32 cellular contexts compared by ENCODE assay signal in genomic region chr10:103415581-103415980, GRCh38. TPM values are rescaled to one million over a fixed set of nuclear protein-coding genes. Genes with fewer than 3 reads are reported as not detected.
"Had no signal": no experiment of that assay in that cellular context is flagged by ENCODE, and none has a peak within 500 bp of the region (broad histone marks: within the 10 kb centered on the region; RNA-seq: fewer than 3 reads in every experiment).

No MANE protein-coding gene starts in this region.

- FAIRE-seq: pancreas, small intestine had no signal

- H3K79me2 ChIP-seq: hepatocyte had no signal

- H3K9me3 ChIP-seq: heart right ventricle, lower lobe of right lung, pancreas, prostate gland, sigmoid colon, stomach, testis, thyroid gland, transverse colon, upper lobe of left lung had no signal

- H3K27ac ChIP-seq: heart right ventricle, hepatocyte, lower lobe of right lung, pancreas, prostate gland, sigmoid colon, stomach, testis, thyroid gland, transverse colon, upper lobe of left lung had no signal

- H3K4me2 ChIP-seq: hepatocyte had no signal

- H3K4me3 ChIP-seq: heart right ventricle, hepatocyte, lower lobe of right lung, pancreas, prostate gland, sigmoid colon, stomach, testis, thyroid gland, transverse colon, upper lobe of left lung had no signal

- DNase-seq: heart right ventricle; islet precursor cell; left ventricle myocardium superior; lower lobe of right lung; mammary epithelial cell; mesenchymal stem cell; naive thymus-derived CD8-positive, alpha-beta T cell; nucleus accumbens; pancreas; posterior cingulate gyrus; retina; right cardiac atrium; sigmoid colon; small intestine; stimulated activated CD4-positive, alpha-beta T cell treated with anti-CD3 and anti-CD28 coated beads, Interleukin-1b, Interleukin-23, amount 100 ng/mL, for 48 hours; stimulated activated CD4-positive, alpha-beta T cell treated with anti-CD3 and anti-CD28 coated beads, Interleukin-2, amount 100 ng/mL, for 48 hours; stimulated activated CD4-positive, alpha-beta T cell treated with anti-CD3 and anti-CD28 coated beads, Interleukin-4, amount 100 ng/mL, for 4 hours; stimulated activated CD8-positive, alpha-beta memory T cell treated with anti-CD3 and anti-CD28 coated beads, Interleukin-4, amount 100 ng/mL, for 48 hours; stimulated activated naive B cell treated with anti-CD40 and anti-IgM and Interleukin-4, amounts not matched to agents 10 μg/mL and 1 μg/mL and 100 μg/mL, for 72 hours; stimulated activated naive CD8-positive, alpha-beta T cell treated with anti-CD3 and anti-CD28 coated beads, Interleukin-15, Interleukin-2, amounts not matched to agents 100 U/mL and 50 U/mL, for 24 hours; stomach; testis; thyroid gland; transverse colon; upper lobe of left lung had no signal

- ATAC-seq: heart right ventricle; left ventricle myocardium superior; lower lobe of right lung; naive thymus-derived CD8-positive, alpha-beta T cell; pancreas; right cardiac atrium; stimulated activated naive B cell treated with anti-CD40 and anti-IgM and Interleukin-4, amounts not matched to agents 10 μg/mL and 1 μg/mL and 100 μg/mL, for 72 hours; stimulated activated naive CD8-positive, alpha-beta T cell treated with anti-CD3 and anti-CD28 coated beads, Interleukin-15, Interleukin-2, amounts not matched to agents 100 U/mL and 50 U/mL, for 24 hours had no signal

- H3K27me3 ChIP-seq: heart right ventricle, hepatocyte, pancreas, sigmoid colon, stomach, testis, thyroid gland, transverse colon, upper lobe of left lung had no signal

- H2AFZ ChIP-seq: hepatocyte had no signal

- H3K4me1 ChIP-seq: heart right ventricle, lower lobe of right lung, pancreas, prostate gland, sigmoid colon, stomach, testis, thyroid gland, transverse colon, upper lobe of left lung had no signal

RNA-seq across cellular contexts. Expression of gene CALHM2, which starts 36.6 kb away (rescaled TPM):
- total RNA-seq: neural crest cell had no signal

RNA-seq across cellular contexts. Expression of gene CALHM1, which starts 43.1 kb away (rescaled TPM):
- total RNA-seq: heart right ventricle; hepatocyte; kidney epithelial cell; left ventricle myocardium superior; mammary epithelial cell; mucosa of gallbladder; naive thymus-derived CD8-positive, alpha-beta T cell; neural crest cell; osteoblast; prostate gland; right cardiac atrium; sigmoid colon; stomach; thyroid gland; transverse colon; upper lobe of left lung; urinary bladder had no signal
- polyA plus RNA-seq: heart right ventricle, mammary epithelial cell, pancreas, right cardiac atrium, stomach, urinary bladder had no signal
